In genomic region chr6:7042654-7043545, GRCh38 we compare ENCODE assay signal across 12 cellular contexts.
DNase-seq lines count a peak whose midpoint lies in the region; ATAC-seq and TF ChIP-seq lines count a peak whose summit lies in the region.
"Had no signal": no experiment of that assay in that cellular context is flagged by ENCODE, and none has a peak within 500 bp of the region (broad histone marks: within the 10 kb centered on the region; RNA-seq: fewer than 3 reads in every experiment).

No MANE protein-coding gene starts in this region.

- H3K4me3 Mint-ChIP-seq in CD14-positive monocyte: peak overlapping the region; percentile 27 to 75
- H3K4me3 Mint-ChIP-seq in nephron: peak overlapping the region in 1 of 3 experiments; percentile 2

- H3K9me3 Mint-ChIP-seq in CD14-positive monocyte (no peaks in the 10 kb centered on the region), nephron (peaks cover 5% of the 10 kb centered on the region)

- H3K4me3 ChIP-seq in NB4 (ENCODE audit: low read depth, low read length): no peak overlapping the region

- intact Hi-C loops in CD14-positive monocyte (cut with micrococcal nuclease): no loop called here

- TF ChIP-seq CTCF in CD14-positive monocyte (IDR thresholded peaks at IDR 0.05): no peak
- TF ChIP-seq CTCF in NB4 (IDR thresholded peaks at IDR 0.05; ENCODE audit: low read depth, low read length): no peak
- TF ChIP-seq CTCF in nephron (IDR thresholded peaks at IDR 0.05; ENCODE audit: unreplicated experiment in 3 of 3): no peak

- ATAC-seq in GM19452 (IDR thresholded peaks at IDR 0.05; ENCODE audit: unreplicated experiment): no peak
- no peak for ATAC-seq in HG02642 (IDR thresholded peaks at IDR 0.05; ENCODE audit: poor library complexity, unreplicated experiment)
- ATAC-seq: stimulated activated naive CD8-positive, alpha-beta T cell treated with anti-CD3 and anti-CD28 coated beads, Interleukin-15, Interleukin-2, amounts not matched to agents 100 U/mL and 50 U/mL, for 24 hours had no signal

- H3K27ac Mint-ChIP-seq in CD14-positive monocyte: peak overlapping the region; percentile 70 to 91 (median 88)
- peak overlapping the region; percentile 72 to 92 (median 88) for H3K27ac Mint-ChIP-seq in nephron

- TF ChIP-seq POLR2A in NB4 (IDR thresholded peaks at IDR 0.05; ENCODE audit: extremely low read depth, insufficient read length) (no peak), erythroblast (IDR thresholded peaks at IDR 0.05; ENCODE audit: low read length) (no peak)

- DNase-seq in CD14-positive monocyte (ENCODE audit: low spot score) (no peak), NB4 (ENCODE audit: low read depth) (peak; percentile 39), erythroblast (lab: John Stamatoyannopoulos, UW) (peak; percentile 23 to 46), anterior cingulate cortex (lab: John Stamatoyannopoulos, UW) (no peak)
- no peak for DNase-seq in stimulated activated CD4-positive, alpha-beta T cell treated with anti-CD3 and anti-CD28 coated beads, Interleukin-4, amount 100 ng/mL, for 1 hour
- DNase-seq: activated CD4-positive, alpha-beta T cell treated with anti-CD3 and anti-CD28 coated beads for 1 hour; activated gamma-delta T cell; NCI-H1105 treated with DMSO at 0.1 percent for 48 hours; stimulated activated naive CD8-positive, alpha-beta T cell treated with anti-CD3 and anti-CD28 coated beads, Interleukin-15, Interleukin-2, amounts not matched to agents 100 U/mL and 50 U/mL, for 24 hours had no signal

- H3K27me3 Mint-ChIP-seq in CD14-positive monocyte (ENCODE audit: low read depth in 3 of 3): peaks cover 0 to 3% (median 0%) of the 10 kb centered on the region in 3 donors
- peaks cover 5% of the 10 kb centered on the region for H3K27me3 Mint-ChIP-seq in nephron (ENCODE audit: low read depth)

- peaks cover 32% of the 10 kb centered on the region for H3K4me1 Mint-ChIP-seq in CD14-positive monocyte
- H3K4me1 Mint-ChIP-seq in nephron: peaks cover 47% of the 10 kb centered on the region

- H3K36me3 Mint-ChIP-seq in CD14-positive monocyte: peaks cover 0 to 2% of the 10 kb centered on the region in 2 donors
- no peaks in the 10 kb centered on the region for H3K36me3 Mint-ChIP-seq in nephron (ENCODE audit: low read depth)

Comparison
In these comparisons a context has a peak if more than half of its experiments do, and no peak if none do; other contexts are left out.
1. DNase-seq: peak in NB4 (single experiment) and erythroblast (2 of 2); none in CD14-positive monocyte (single experiment), stimulated activated CD4-positive, alpha-beta T cell treated with anti-CD3 and anti-CD28 coated beads, Interleukin-4, amount 100 ng/mL, for 1 hour (single experiment) and anterior cingulate cortex (0 of 58).